26 cellular contexts compared by ENCODE assay signal in genomic region chr1:109637446-109637845, GRCh38. TPM values are rescaled to one million over a fixed set of nuclear protein-coding genes. Genes with fewer than 3 reads are reported as not detected.
"Had no signal": no experiment of that assay in that cellular context is flagged by ENCODE, and none has a peak within 500 bp of the region (broad histone marks: within the 10 kb centered on the region; RNA-seq: fewer than 3 reads in every experiment).

No MANE protein-coding gene starts in this region.

- H3K27ac ChIP-seq: gastrocnemius medialis, heart right ventricle, lower lobe of right lung, parathyroid adenoma, prostate gland, right lobe of liver, spleen, suprapubic skin, thyroid gland had no signal

- H3K4me3 Mint-ChIP-seq: naive thymus-derived CD4-positive, alpha-beta T cell; nephron progenitor cell; type B pancreatic cell had no signal

- H3K9me3 ChIP-seq: gastrocnemius medialis, heart right ventricle, left ventricle myocardium inferior, lower lobe of right lung, prostate gland, right lobe of liver, spleen, suprapubic skin, thyroid gland had no signal

- H3K4me3 ChIP-seq: dorsolateral prefrontal cortex, gastrocnemius medialis, heart right ventricle, left ventricle myocardium inferior, lower lobe of right lung, prostate gland, right lobe of liver, spleen, suprapubic skin, thyroid gland had no signal

- H3K27me3 ChIP-seq: dorsolateral prefrontal cortex, gastrocnemius medialis, heart right ventricle, right lobe of liver, spleen, suprapubic skin, thyroid gland had no signal

- H3K36me3 ChIP-seq: gastrocnemius medialis, heart right ventricle, left ventricle myocardium inferior, lower lobe of right lung, prostate gland, right lobe of liver, suprapubic skin, thyroid gland had no signal

- ATAC-seq: gastrocnemius medialis; naive thymus-derived CD4-positive, alpha-beta T cell had no signal

- H3K36me3 Mint-ChIP-seq: naive thymus-derived CD4-positive, alpha-beta T cell; type B pancreatic cell had no signal

- H3K4me1 ChIP-seq: thyroid gland had no signal

- H3K27me3 Mint-ChIP-seq: type B pancreatic cell had no signal

- H3K27ac Mint-ChIP-seq: naive thymus-derived CD4-positive, alpha-beta T cell; nephron progenitor cell; type B pancreatic cell had no signal

- DNase-seq: central memory CD4-positive, alpha-beta T cell; cortex of kidney; effector CD8-positive, alpha-beta T cell; heart right ventricle; hypothalamus; left ventricle myocardium inferior; lower lobe of right lung; mesendoderm; naive thymus-derived CD4-positive, alpha-beta T cell; nephron progenitor cell; right lobe of liver; spleen; stimulated activated CD4-positive, alpha-beta T cell treated with anti-CD3 and anti-CD28 coated beads, Interleukin-15, amount 100 ng/mL, for 24 hours; stimulated activated CD4-positive, alpha-beta T cell treated with anti-CD3 and anti-CD28 coated beads, Interleukin-1b, Interleukin-23, amount 100 ng/mL, for 48 hours; stimulated activated CD4-positive, alpha-beta T cell treated with anti-CD3 and anti-CD28 coated beads, Interleukin-4, amount 100 ng/mL, for 24 hours; stimulated activated naive CD4-positive, alpha-beta T cell; thyroid gland had no signal

- H3K9me3 Mint-ChIP-seq: nephron progenitor cell, type B pancreatic cell had no signal

RNA-seq across cellular contexts. Expression of gene GNAT2, which starts 18.0 kb away (rescaled TPM):
- total RNA-seq: gastrocnemius medialis, heart right ventricle, left ventricle myocardium inferior, lower lobe of right lung, mononuclear cell, omental fat pad, prostate gland, skeletal muscle tissue, suprapubic skin, thyroid gland had no signal

RNA-seq across cellular contexts. Expression of gene GSTM1, which starts 50.2 kb away (rescaled TPM):
- total RNA-seq: left ventricle myocardium inferior, lower lobe of right lung, mononuclear cell, prostate gland had no signal
